Comparison of ENCODE assay signal across 28 cellular contexts in the genomic region with DNA sequence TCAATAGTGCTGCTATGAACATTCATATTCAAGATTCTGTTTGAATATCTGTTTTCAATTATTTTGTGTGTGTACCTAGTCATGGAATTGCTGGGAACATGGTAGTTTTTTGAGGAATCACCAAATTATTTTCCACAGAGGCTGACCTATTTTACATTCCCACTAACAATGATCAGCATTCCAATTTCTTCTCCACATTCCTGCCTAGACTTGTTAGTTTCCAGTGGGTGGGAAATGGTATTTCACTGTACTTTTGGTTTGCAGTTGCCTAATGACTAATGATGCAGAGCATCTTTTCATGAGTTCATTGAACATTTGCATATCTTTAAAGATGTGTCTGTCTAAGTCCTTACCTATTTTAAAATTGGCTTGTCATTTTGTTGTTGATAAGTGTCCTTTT.
"Had no signal": no experiment of that assay in that cellular context is flagged by ENCODE, and none has a peak within 500 bp of the region (broad histone marks: within the 10 kb centered on the region; RNA-seq: fewer than 3 reads in every experiment).

No MANE protein-coding gene starts in this region.

- H3K36me3 Mint-ChIP-seq: activated naive CD8-positive, alpha-beta T cell; type B pancreatic cell had no signal

- H3K27me3 ChIP-seq: body of pancreas, neutrophil, ovary, right atrium auricular region, spleen had no signal

- H3K9me3 ChIP-seq: body of pancreas, neutrophil, ovary, prostate gland, right atrium auricular region, spleen, thoracic aorta had no signal

- ATAC-seq: activated T-cell treated with anti-CD3 and anti-CD28 coated beads, Interleukin-2, amount 50 U/mL, for 4 hours; body of pancreas; left cardiac atrium had no signal

- DNase-seq: activated CD4-positive, alpha-beta T cell treated with anti-CD3 and anti-CD28 coated beads for 4 hours; activated CD4-positive, alpha-beta T cell treated with anti-CD3 and anti-CD28 coated beads, Interleukin-2, amount 50 U/mL, for 48 hours; activated CD4-positive, CD25-positive, alpha-beta regulatory T cell; activated CD8-positive, alpha-beta memory T cell treated with anti-CD3 and anti-CD28 coated beads, Interleukin-2, amount 50 U/mL, for 48 hours; activated naive CD4-positive, alpha-beta T cell; activated T-cell treated with anti-CD3 and anti-CD28 coated beads, Interleukin-2, amount 50 U/mL, for 4 hours; amniotic stem cell; body of pancreas; caudate nucleus; effector CD4-positive, alpha-beta T cell; glutamatergic neuron; islet precursor cell; left cardiac atrium; mesenchymal stem cell; ovary; spleen; stimulated activated CD4-positive, alpha-beta T cell treated with anti-CD3 and anti-CD28 coated beads, Interleukin-4, amount 100 ng/mL, for 1 hour; stimulated activated naive CD4-positive, alpha-beta T cell treated with Interleukin-2 at 50 U/mL for 16 hours; T-helper 9 cell had no signal

- H3K4me3 ChIP-seq: body of pancreas, ovary, prostate gland, right atrium auricular region, spleen, thoracic aorta had no signal

- H3K36me3 ChIP-seq: neutrophil, ovary, prostate gland, right atrium auricular region, spleen, thoracic aorta had no signal

- H3K4me1 Mint-ChIP-seq: nephron had no signal

- H3K4me1 ChIP-seq: body of pancreas, prostate gland, right atrium auricular region, spleen had no signal

- H3K27me3 Mint-ChIP-seq: dendritic cell treated with granulocyte-macrophage colony-stimulating factor and Interleukin-4, amounts not matched to agents 40 ng/mL and 50 ng/mL, for 4 days; type B pancreatic cell had no signal

- H3K9me3 Mint-ChIP-seq: activated T-cell treated with anti-CD3 and anti-CD28 coated beads, Interleukin-2, amount 50 U/mL, for 4 hours; activated T-helper 2 cell treated with anti-CD3 and anti-CD28 coated beads, Interferon-gamma antibody, Interleukin-2, Interleukin-4, amounts not matched to agents 10 μg/mL and 5 μg/mL and 100 μg/mL, durations not matched to agents 14 hours and 24 hours and 36 hours; nephron; type B pancreatic cell had no signal

- H3K4me3 Mint-ChIP-seq: activated naive CD8-positive, alpha-beta T cell; activated T-cell treated with anti-CD3 and anti-CD28 coated beads, Interleukin-2, amount 50 U/mL, for 4 hours; dendritic cell treated with granulocyte-macrophage colony-stimulating factor and Interleukin-4, amounts not matched to agents 40 ng/mL and 50 ng/mL, for 4 days; nephron; type B pancreatic cell had no signal

- H3K27ac Mint-ChIP-seq: activated naive CD8-positive, alpha-beta T cell; activated T-helper 2 cell treated with anti-CD3 and anti-CD28 coated beads, Interferon-gamma antibody, Interleukin-2, Interleukin-4, amounts not matched to agents 10 μg/mL and 5 μg/mL and 100 μg/mL, durations not matched to agents 14 hours and 24 hours and 36 hours; dendritic cell treated with granulocyte-macrophage colony-stimulating factor and Interleukin-4, amounts not matched to agents 40 ng/mL and 50 ng/mL, for 4 days; nephron; type B pancreatic cell had no signal

- H3K27ac ChIP-seq: body of pancreas, neutrophil, ovary, prostate gland, right atrium auricular region, spleen, thoracic aorta had no signal
